18 cellular contexts compared by ENCODE assay signal in the genomic region with DNA sequence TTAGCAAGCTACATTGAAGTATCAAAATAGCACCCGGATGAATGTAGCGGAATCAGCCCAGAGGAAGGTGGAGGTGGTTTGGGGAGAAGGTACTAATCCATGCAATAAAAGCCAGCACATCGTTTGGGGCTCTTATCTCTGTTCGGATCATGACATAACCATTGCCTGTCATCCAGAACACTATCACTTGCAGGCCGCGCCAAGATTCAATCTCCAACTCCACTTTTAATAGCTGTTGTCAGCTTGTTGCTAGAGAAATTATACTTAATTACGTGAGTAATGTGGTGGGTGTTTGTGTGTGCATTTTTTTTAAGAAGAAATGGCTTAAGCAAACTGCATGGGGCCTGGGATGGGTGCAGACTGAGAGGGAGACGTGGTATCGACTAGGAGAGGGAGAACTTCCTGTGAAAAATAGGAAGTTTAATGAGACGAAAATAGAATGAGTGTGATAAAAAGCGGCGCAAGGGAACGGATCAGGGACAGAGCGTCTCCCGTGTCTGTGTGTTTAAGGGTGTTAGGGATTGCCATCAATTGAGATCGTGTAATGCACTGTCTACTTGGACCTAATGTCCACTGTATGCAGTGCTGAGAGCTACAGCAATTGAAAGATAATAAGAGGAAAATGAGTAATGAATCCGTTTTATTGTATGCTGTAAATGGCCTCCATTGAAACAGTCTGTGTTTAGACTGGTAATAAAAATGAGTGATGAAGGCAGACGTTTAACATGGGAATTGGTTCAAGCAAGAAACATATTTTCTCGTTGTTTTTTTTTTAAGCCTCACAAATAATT. TPM values are rescaled to one million over a fixed set of nuclear protein-coding genes. Genes with fewer than 3 reads are reported as not detected.
DNase-seq lines count a peak whose midpoint lies in the region; ATAC-seq, FAIRE-seq and TF ChIP-seq lines count a peak whose summit lies in the region.
"Had no signal": no experiment of that assay in that cellular context is flagged by ENCODE, and none has a peak within 500 bp of the region (broad histone marks: within the 10 kb centered on the region; RNA-seq: fewer than 3 reads in every experiment).

No MANE protein-coding gene starts in this region.

- H3K9me3 Mint-ChIP-seq in activated naive CD4-positive, alpha-beta T cell treated with anti-CD3 and anti-CD28 coated beads, Interleukin-2, amount 50 U/mL, for 72 hours = no peaks in the 10 kb centered on the region
- H3K9me3 Mint-ChIP-seq: CD8-positive, alpha-beta memory T cell had no signal

- TF ChIP-seq POLR2A in GM12891 (IDR thresholded peaks at IDR 0.05; ENCODE audit: low read depth, low read length) (no peak), endothelial cell of umbilical vein (IDR thresholded peaks at IDR 0.05; ENCODE audit: low read depth, low read length) (no peak)

- no peaks in the 10 kb centered on the region for H4K20me1 ChIP-seq in endothelial cell of umbilical vein (replicated peaks; ENCODE audit: control insufficient read depth, extremely low read depth, insufficient read depth, low read length)

- H3K4me3 ChIP-seq in endothelial cell of umbilical vein (replicated peaks in 1 of 3; ENCODE audit: insufficient read depth in 1 of 3, low read depth in 1 of 3, low read length in 3 of 3) (no peak overlapping the region), H7 (ENCODE audit: insufficient read depth, low read depth, low read length) (no peak overlapping the region)
- H3K4me3 ChIP-seq: breast epithelium, right lobe of liver, transverse colon had no signal

- no peaks in the 10 kb centered on the region for H3K4me1 ChIP-seq in endothelial cell of umbilical vein (ENCODE audit: control insufficient read depth, extremely low read depth, insufficient read depth, low read length)
- H3K4me1 ChIP-seq: breast epithelium had no signal

- DNase-seq in Ammon's horn (ENCODE audit: low spot score) (peak; percentile 54), GM12891 (ENCODE audit: insufficient read length, low spot score) (no peak), NOMO-1 treated with dmso at 0.1 percent for 144 hours (lab: John Stamatoyannopoulos, UW; ENCODE audit: unreplicated experiment) (peak; percentile 26), endothelial cell of umbilical vein (ENCODE audit: low read depth, low spot score) (peak; percentile 5), H7 (no peak), NCI-H2171 treated with DMSO at 0.1 percent for 48 hours (lab: John Stamatoyannopoulos, UW) (no peak)
- no peak for DNase-seq in activated naive CD4-positive, alpha-beta T cell treated with anti-CD3 and anti-CD28 coated beads, Interleukin-2, amount 50 U/mL, for 72 hours (ENCODE audit: low spot score in 2 of 2)
- DNase-seq: CD8-positive, alpha-beta memory T cell; EL; NCI-H1436 treated with DMSO at 0.1 percent for 48 hours; NCI-H226; right lobe of liver; stimulated activated naive CD4-positive, alpha-beta T cell treated with Interleukin-2 at 50 U/mL for 16 hours; transverse colon had no signal

- H2AFZ ChIP-seq in endothelial cell of umbilical vein (ENCODE audit: low read depth, low read length) = no peak overlapping the region

- no peaks in the 10 kb centered on the region for H3K9me1 ChIP-seq in endothelial cell of umbilical vein (replicated peaks; ENCODE audit: control insufficient read depth, extremely low read depth, insufficient read depth, low read length)

- no peaks in the 10 kb centered on the region for H3K9me3 ChIP-seq in endothelial cell of umbilical vein (replicated peaks; ENCODE audit: control insufficient read depth, insufficient read depth, low read length)
- H3K9me3 ChIP-seq: breast epithelium, right lobe of liver, transverse colon had no signal

- no peak overlapping the region for H3K4me2 ChIP-seq in endothelial cell of umbilical vein (ENCODE audit: insufficient read depth, low read length)

- no peaks in the 10 kb centered on the region for H3K36me3 ChIP-seq in endothelial cell of umbilical vein (ENCODE audit: control insufficient read depth in 2 of 2, extremely low read depth in 1 of 2, insufficient read depth in 2 of 2, low read length in 2 of 2)
- no peaks in the 10 kb centered on the region for H3K36me3 ChIP-seq in H7 (replicated peaks; ENCODE audit: control insufficient read depth, insufficient read depth, low read length)
- H3K36me3 ChIP-seq: breast epithelium, right lobe of liver, transverse colon had no signal

- no peak overlapping the region for H3K27ac Mint-ChIP-seq in activated naive CD4-positive, alpha-beta T cell treated with anti-CD3 and anti-CD28 coated beads, Interleukin-2, amount 50 U/mL, for 72 hours
- H3K27ac Mint-ChIP-seq: CD8-positive, alpha-beta memory T cell had no signal

- TF ChIP-seq CTCF in endothelial cell of umbilical vein (IDR thresholded peaks at IDR 0.05; ENCODE audit: extremely low read depth in 1 of 2, insufficient read depth in 1 of 2, low read depth in 1 of 2, low read length in 2 of 2) = no peak

- H3K79me2 ChIP-seq in endothelial cell of umbilical vein (ENCODE audit: control insufficient read depth, insufficient read depth, low read length) = no peaks in the 10 kb centered on the region

- no peak for ATAC-seq in activated naive CD4-positive, alpha-beta T cell treated with anti-CD3 and anti-CD28 coated beads, Interleukin-2, amount 50 U/mL, for 72 hours
- ATAC-seq in HG02798 (IDR thresholded peaks at IDR 0.05; ENCODE audit: poor library complexity, unreplicated experiment) = no peak
- ATAC-seq: activated CD4-positive, CD25-positive, alpha-beta regulatory T cell treated with anti-CD3 and anti-CD28 coated beads, Interleukin-2, amount 50 U/mL, for 24 hours; left lobe of liver; right lobe of liver had no signal

- no peak overlapping the region for H3K9ac ChIP-seq in endothelial cell of umbilical vein (replicated peaks; ENCODE audit: extremely low read depth, insufficient read depth, low read length)

- POLR2A ChIA-PET in endothelial cell of umbilical vein (lab: Charles Lee) = no interaction called here

- dilution Hi-C loops in endothelial cell of umbilical vein (cut with MboI; ENCODE audit: extremely low pct_ligation_motif_present, low sequenced_read_pairs) = no loop called here

- H3K27ac ChIP-seq in endothelial cell of umbilical vein (ENCODE audit: insufficient read depth, low read depth, low read length) = no peak overlapping the region
- H3K27ac ChIP-seq: breast epithelium, right lobe of liver, transverse colon had no signal

- H3K27me3 ChIP-seq in endothelial cell of umbilical vein (ENCODE audit: control insufficient read depth in 2 of 2, insufficient read depth in 2 of 2, low read length in 2 of 2) (no peaks in the 10 kb centered on the region), H7 (ENCODE audit: control insufficient read depth, insufficient read depth, low read length) (no peaks in the 10 kb centered on the region; the same call in 1 of the 2 replicates)
- H3K27me3 ChIP-seq: right lobe of liver had no signal

- H3K36me3 Mint-ChIP-seq in activated naive CD4-positive, alpha-beta T cell treated with anti-CD3 and anti-CD28 coated beads, Interleukin-2, amount 50 U/mL, for 72 hours = no peaks in the 10 kb centered on the region
- H3K36me3 Mint-ChIP-seq: CD8-positive, alpha-beta memory T cell had no signal

- FAIRE-seq in GM12891 (lab: Jason Lieb, UNC) (peak; percentile 48), endothelial cell of umbilical vein (lab: Jason Lieb, UNC) (no peak)

- BruUV-seq in endothelial cell of umbilical vein (replicated peaks; lab: Mats Ljungman, UMichigan) = no TSS peak

- CTCF ChIA-PET in endothelial cell of umbilical vein (lab: Charles Lee) = no interaction called here

- intact Hi-C loops in endothelial cell of umbilical vein (cut with micrococcal nuclease) = no loop called here

TF ChIP-seq in GM12891, 5 proteins besides CTCF, POLR2A, EP300 and RAD21:
- no peak for TF ChIP-seq PAX5 (IDR thresholded peaks at IDR 0.05; ENCODE audit: insufficient read depth, low read length, severe bottlenecking)
- no peak for TF ChIP-seq POU2F2 (IDR thresholded peaks at IDR 0.05; ENCODE audit: low read depth, low read length)
- TF ChIP-seq SPI1 (IDR thresholded peaks at IDR 0.05; ENCODE audit: low read depth, low read length) = no peak
- TF ChIP-seq POLR2AphosphoS5 (IDR thresholded peaks at IDR 0.05; ENCODE audit: low read depth, low read length) = no peak
- no peak for TF ChIP-seq TAF1 (IDR thresholded peaks at IDR 0.05; ENCODE audit: low read depth, low read length)
TF ChIP-seq in GM12891: peak in this region for 0.

TF ChIP-seq in endothelial cell of umbilical vein, 7 proteins besides CTCF, POLR2A, EP300 and RAD21:
- TF ChIP-seq FOS (IDR thresholded peaks at IDR 0.05; ENCODE audit: borderline replicate concordance, insufficient read depth, low read length) (no peak), POLR2AphosphoS5 (IDR thresholded peaks at IDR 0.05; ENCODE audit: insufficient read depth, low read depth, low read length) (no peak), EZH2 (IDR thresholded peaks at IDR 0.05; ENCODE audit: borderline replicate concordance, low read depth, low read length, severe bottlenecking) (no peak), MYC (IDR thresholded peaks at IDR 0.05; ENCODE audit: low read depth, low read length) (no peak), GATA2 (IDR thresholded peaks at IDR 0.05; ENCODE audit: insufficient read depth, insufficient read length, low read depth, low read length) (no peak), JUN (IDR thresholded peaks at IDR 0.05; ENCODE audit: borderline replicate concordance, insufficient read depth, insufficient read length, low read depth) (no peak)
- TF ChIP-seq, protein P1, sequence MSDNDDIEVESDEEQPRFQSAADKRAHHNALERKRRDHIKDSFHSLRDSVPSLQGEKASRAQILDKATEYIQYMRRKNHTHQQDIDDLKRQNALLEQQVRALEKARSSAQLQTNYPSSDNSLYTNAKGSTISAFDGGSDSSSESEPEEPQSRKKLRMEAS (IDR thresholded peaks at IDR 0.05; ENCODE audit: insufficient read depth, insufficient read length) = no peak

RNA-seq across cellular contexts. Expression of a gene that starts 27.6 kb away (rescaled TPM):
- polyA plus RNA-seq in GM12891 (2012; ENCODE audit: low read depth, missing spikeins) = 9.5 TPM
- 0.44 and 0.64 TPM in 2 replicates for total RNA-seq in endothelial cell of umbilical vein
- polyA plus RNA-seq in endothelial cell of umbilical vein = 0.08 and 0.14 TPM in 2 replicates
- 0.08 TPM in 2 replicates for polyA plus RNA-seq in endothelial cell of umbilical vein (2011; cell fraction: cytosol; rRNA removed)
- 0.47 and 0.56 TPM in 2 replicates for polyA plus RNA-seq in endothelial cell of umbilical vein (2011; cell fraction: nucleus; rRNA removed)
- 0.16 and 0.20 TPM in 2 replicates for polyA plus RNA-seq in endothelial cell of umbilical vein (2012)
- 0.74 and 1.6 TPM in 2 replicates for polyA minus RNA-seq in endothelial cell of umbilical vein
- 12.3 TPM for polyA minus RNA-seq in endothelial cell of umbilical vein (2011; cell fraction: cytosol; rRNA and poly(A)+ RNA removed)
- polyA minus RNA-seq in endothelial cell of umbilical vein (2011; cell fraction: nucleus; rRNA and poly(A)+ RNA removed) = 1.3 and 1.6 TPM in 2 replicates
- total RNA-seq in activated naive CD4-positive, alpha-beta T cell treated with anti-CD3 and anti-CD28 coated beads, Interleukin-2, amount 50 U/mL, for 72 hours = 10 to 100 TPM; 25.6 to 32.1 TPM
- total RNA-seq in H7 (2014; rRNA removed; shearing (Covaris generic)) = 1.8 and 3.5 TPM in 2 replicates

Comparison
In these comparisons a context has a peak if more than half of its experiments do, and no peak if none do; other contexts are left out.
1. DNase-seq: peak in Ammon's horn (single experiment), NOMO-1 treated with dmso at 0.1 percent for 144 hours (single experiment) and endothelial cell of umbilical vein (single experiment); none in GM12891 (single experiment), activated naive CD4-positive, alpha-beta T cell treated with anti-CD3 and anti-CD28 coated beads, Interleukin-2, amount 50 U/mL, for 72 hours (0 of 2), H7 (single experiment) and NCI-H2171 treated with DMSO at 0.1 percent for 48 hours (single experiment).